ENCODE assay signal across 18 cellular contexts in the genomic region with DNA sequence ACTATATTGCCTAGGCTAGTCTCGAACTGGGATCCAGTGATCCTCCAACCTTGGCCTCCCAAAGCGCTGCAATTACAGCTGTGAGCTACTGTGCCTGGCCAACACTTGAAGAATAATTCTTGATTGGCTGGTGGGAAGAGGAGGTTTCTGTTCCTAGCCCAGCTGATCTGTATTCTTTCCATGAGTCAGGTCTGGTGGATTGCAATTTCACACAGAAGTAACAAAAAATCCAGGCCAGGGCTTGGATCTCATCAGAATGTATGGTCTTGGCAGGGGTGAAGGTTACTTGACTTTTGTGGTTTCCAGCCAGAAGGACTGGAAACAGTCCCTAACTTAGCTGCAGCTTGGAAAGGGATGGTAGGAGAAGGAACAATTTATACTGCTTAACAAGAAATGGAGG. TPM values are rescaled to one million over a fixed set of nuclear protein-coding genes. Genes with fewer than 3 reads are reported as not detected.
DNase-seq lines count a peak whose midpoint lies in the region; TF ChIP-seq lines count a peak whose summit lies in the region.
"Had no signal": no experiment of that assay in that cellular context is flagged by ENCODE, and none has a peak within 500 bp of the region (broad histone marks: within the 10 kb centered on the region; RNA-seq: fewer than 3 reads in every experiment).

No MANE protein-coding gene starts in this region.

- H3K9me2 ChIP-seq in SK-N-SH: no peaks in the 10 kb centered on the region

- H3K36me3 ChIP-seq in BJ (ENCODE audit: control insufficient read depth, insufficient read depth, low read length): no peaks in the 10 kb centered on the region
- no peaks in the 10 kb centered on the region for H3K36me3 ChIP-seq in SK-N-SH (replicated peaks in 1 of 2; ENCODE audit: control insufficient read depth in 1 of 2, insufficient read depth in 2 of 2, low read length in 1 of 2)
- no peaks in the 10 kb centered on the region for H3K36me3 ChIP-seq in osteoblast (ENCODE audit: insufficient read depth, low read length)

- H3K27me3 ChIP-seq in BJ (ENCODE audit: control insufficient read depth, insufficient read depth, low read length) (no peaks in the 10 kb centered on the region), SK-N-SH (ENCODE audit: insufficient read depth) (no peaks in the 10 kb centered on the region), osteoblast (ENCODE audit: insufficient read depth, low read length) (no peaks in the 10 kb centered on the region)
- H3K27me3 ChIP-seq: BLaER1 had no signal

- H3K27ac ChIP-seq in SK-N-SH (ENCODE audit: low read depth in 2 of 2, low read length in 1 of 2) (peak overlapping the region in 1 of 2 experiments; percentile 54; a peak in 1 of 4 replicates), osteoblast (ENCODE audit: low read depth, low read length) (peak overlapping the region; percentile 44)
- H3K27ac ChIP-seq: BLaER1, HL-60 had no signal

- H3F3A ChIP-seq in SK-N-SH (replicated peaks; ENCODE audit: insufficient read depth): peaks cover 30% of the 10 kb centered on the region

- TF ChIP-seq RAD21 in SK-N-SH (IDR thresholded peaks at IDR 0.05; ENCODE audit: low read length): no peak

- 96% methylated on average over 2 of the region's 2 CpGs for WGBS in SK-N-SH (ENCODE audit: low lambda C conversion rate)

- POLR2A ChIA-PET in BJ (lab: Charles Lee) (no interaction called here), SK-N-SH (lab: Yijun Ruan, JAX) (no interaction called here)

- TF ChIP-seq CTCF in BJ (IDR thresholded peaks at IDR 0.05; ENCODE audit: insufficient read depth, low read depth, low read length) (no peak), SK-N-SH (IDR thresholded peaks at IDR 0.05) (no peak), fibroblast of mammary gland (conservative IDR thresholded peaks at IDR 0.05; ENCODE audit: control insufficient read depth, insufficient read depth, low read depth, low read length) (no peak), osteoblast (IDR thresholded peaks at IDR 0.05; ENCODE audit: extremely low read depth, low read depth, low read length) (no peak)

- H3K4me2 ChIP-seq in SK-N-SH (no peak overlapping the region; the same call in 1 of the 2 replicates), osteoblast (ENCODE audit: insufficient read depth, low read length) (peak overlapping the region; percentile 5)
- H3K4me2 ChIP-seq: BLaER1 had no signal

- H3K79me2 ChIP-seq in SK-N-SH (ENCODE audit: insufficient read depth) (no peaks in the 10 kb centered on the region), osteoblast (ENCODE audit: insufficient read depth, low read length) (no peaks in the 10 kb centered on the region)

- H2AFZ ChIP-seq in SK-N-SH (ENCODE audit: low read depth) (no peak overlapping the region), osteoblast (ENCODE audit: low read length) (no peak overlapping the region)

- H4K20me1 ChIP-seq in SK-N-SH (ENCODE audit: insufficient read depth) (no peaks in the 10 kb centered on the region), osteoblast (ENCODE audit: insufficient read depth, low read length) (no peaks in the 10 kb centered on the region)
- H4K20me1 ChIP-seq: BLaER1 had no signal

- DNase-seq in BJ (ENCODE audit: low read depth): peak; percentile 56
- no peak for DNase-seq in SK-N-SH
- peak; percentile 94 for DNase-seq in fibroblast of mammary gland (ENCODE audit: low read depth)
- DNase-seq in osteoblast (ENCODE audit: insufficient read length, low spot score, missing footprints): peak; percentile 95
- no peak for DNase-seq in NK-92 treated with Interleukin-12 subunit alpha and Interleukin-12 subunit beta, amount 100 ng/mL, for 24 hours (lab: John Stamatoyannopoulos, UW)
- DNase-seq in NCI-H2196 treated with DMSO at 0.1 percent for 48 hours (lab: John Stamatoyannopoulos, UW; ENCODE audit: unreplicated experiment): no peak
- no peak for DNase-seq in NAMALWA (ENCODE audit: low spot score)
- no peak for DNase-seq in NCI-H1417 treated with DMSO at 0.1 percent for 48 hours (lab: John Stamatoyannopoulos, UW)
- DNase-seq: activated naive CD4-positive, alpha-beta T cell treated with anti-CD3 and anti-CD28 coated beads, Interleukin-2, amount 10 ng/mL, durations not matched to agents 7 days and 5 days; caudate nucleus; DMS 273 treated with DMSO at 0.1 percent for 48 hours; KBM-7; left colon; NCI-H1436; NCI-H2227 treated with DMSO at 0.1 percent for 48 hours; SHP77 treated with DMSO at 0.1 percent for 48 hours had no signal

- no peak overlapping the region for H3K9ac ChIP-seq in SK-N-SH
- H3K9ac ChIP-seq: BLaER1 had no signal

- H3K9me3 ChIP-seq in SK-N-SH: no peaks in the 10 kb centered on the region
- H3K9me3 ChIP-seq in osteoblast (ENCODE audit: low read depth, low read length): no peaks in the 10 kb centered on the region
- H3K9me3 ChIP-seq: BLaER1 had no signal

- H3K4me1 ChIP-seq in SK-N-SH (ENCODE audit: control insufficient read depth in 1 of 2, insufficient read depth in 2 of 2, low read depth in 1 of 2, low read length in 1 of 2): 0 out of 4 replicates have a peak, but pooled peaks cover 0 to 6% of the 10 kb centered on the region in 2 experiments
- H3K4me1 ChIP-seq in osteoblast (ENCODE audit: insufficient read depth, low read length): peaks cover 35% of the 10 kb centered on the region

- CTCF ChIA-PET in BJ (lab: Yijun Ruan, JAX): interaction anchor here (1.0 to 1.3 kb wide), 2 partner anchors 9 to 95 kb away, joined by 3 read pairs; no protein-coding TSS in a partner anchor
- CTCF ChIA-PET in SK-N-SH (lab: Yijun Ruan, JAX): no interaction called here

- TF ChIP-seq EP300 in SK-N-SH (IDR thresholded peaks at IDR 0.05; ENCODE audit: borderline replicate concordance in 1 of 2, low read depth in 1 of 2, low read length in 1 of 2): 0 out of 4 replicates have a peak, but pooled peaks of 1 of the 2 experiments have one; percentile 11

- H3K4me3 ChIP-seq in BJ (ENCODE audit: low read depth, low read length) (no peak overlapping the region), SK-N-SH (ENCODE audit: low read depth in 2 of 2, low read length in 1 of 2) (no peak overlapping the region), fibroblast of mammary gland (ENCODE audit: control insufficient read depth, low read depth, low read length) (no peak overlapping the region), osteoblast (ENCODE audit: insufficient read depth, low read length) (no peak overlapping the region)
- H3K4me3 ChIP-seq: BLaER1 had no signal

TF ChIP-seq in SK-N-SH, 30 proteins besides CTCF, POLR2A, EP300 and RAD21:
- TF ChIP-seq JUND (IDR thresholded peaks at IDR 0.05): 0 out of 2 replicates have a peak, but pooled peaks have one; percentile 18
- TF ChIP-seq TCF12 (IDR thresholded peaks at IDR 0.05): peak; percentile 53; the same call in 1 of the 2 replicates
- TF ChIP-seq USF2 (IDR thresholded peaks at IDR 0.05; ENCODE audit: borderline replicate concordance, low read depth, low read length): no peak
- peak; percentile 10; the same call in 1 of the 2 replicates for TF ChIP-seq USF1 (IDR thresholded peaks at IDR 0.05; ENCODE audit: borderline replicate concordance, low read depth)
- TF ChIP-seq MXI1 (IDR thresholded peaks at IDR 0.05; ENCODE audit: low read depth, low read length): no peak
- TF ChIP-seq PBX3 (IDR thresholded peaks at IDR 0.05): peak; percentile 27; the same call in 1 of the 2 replicates
- no peak for TF ChIP-seq GABPA (IDR thresholded peaks at IDR 0.05; ENCODE audit: low read depth)

RNA-seq across cellular contexts. Expression of gene HP1BP3, which starts 5.1 kb away (rescaled TPM):
- polyA plus RNA-seq in BJ (2011; rRNA removed): 118 and 144 TPM in 2 replicates
- polyA minus RNA-seq in BJ (2011; rRNA and poly(A)+ RNA removed): 44.7 and 45.0 TPM in 2 replicates
- polyA plus RNA-seq in SK-N-SH (2012; rRNA removed): 205 and 236 TPM in 2 replicates
- polyA plus RNA-seq in SK-N-SH (2012; cell fraction: cytosol; rRNA removed): 214 and 254 TPM in 2 replicates
- polyA plus RNA-seq in SK-N-SH (2012; cell fraction: nucleus; rRNA removed): 295 and 326 TPM in 2 replicates
- total RNA-seq in osteoblast: 249 and 267 TPM in 2 replicates

RNA-seq across cellular contexts. Expression of gene SH2D5, which starts 59.7 kb away (rescaled TPM):
- polyA plus RNA-seq in BJ (2011; rRNA removed) (1.6 and 3.5 TPM in 2 replicates), SK-N-SH (2012; rRNA removed) (6.1 and 6.5 TPM in 2 replicates)
- polyA minus RNA-seq in BJ (2011; rRNA and poly(A)+ RNA removed): 2.5 TPM in 2 replicates
- 3.2 and 4.1 TPM in 2 replicates for polyA plus RNA-seq in SK-N-SH (2012; cell fraction: cytosol; rRNA removed)
- polyA plus RNA-seq in SK-N-SH (2012; cell fraction: nucleus; rRNA removed): 28.8 and 30.4 TPM in 2 replicates
- total RNA-seq in osteoblast: 1.4 and 1.8 TPM in 2 replicates

Comparison
In these comparisons a context has a peak if more than half of its experiments do, and no peak if none do; other contexts are left out.
1. DNase-seq: peak in BJ (single experiment), fibroblast of mammary gland (single experiment) and osteoblast (single experiment); none in SK-N-SH (single experiment), NK-92 treated with Interleukin-12 subunit alpha and Interleukin-12 subunit beta, amount 100 ng/mL, for 24 hours (single experiment), NCI-H2196 treated with DMSO at 0.1 percent for 48 hours (single experiment), NAMALWA (single experiment) and NCI-H1417 treated with DMSO at 0.1 percent for 48 hours (single experiment).